ENCODE assay signal across 25 cellular contexts in the genomic region with DNA sequence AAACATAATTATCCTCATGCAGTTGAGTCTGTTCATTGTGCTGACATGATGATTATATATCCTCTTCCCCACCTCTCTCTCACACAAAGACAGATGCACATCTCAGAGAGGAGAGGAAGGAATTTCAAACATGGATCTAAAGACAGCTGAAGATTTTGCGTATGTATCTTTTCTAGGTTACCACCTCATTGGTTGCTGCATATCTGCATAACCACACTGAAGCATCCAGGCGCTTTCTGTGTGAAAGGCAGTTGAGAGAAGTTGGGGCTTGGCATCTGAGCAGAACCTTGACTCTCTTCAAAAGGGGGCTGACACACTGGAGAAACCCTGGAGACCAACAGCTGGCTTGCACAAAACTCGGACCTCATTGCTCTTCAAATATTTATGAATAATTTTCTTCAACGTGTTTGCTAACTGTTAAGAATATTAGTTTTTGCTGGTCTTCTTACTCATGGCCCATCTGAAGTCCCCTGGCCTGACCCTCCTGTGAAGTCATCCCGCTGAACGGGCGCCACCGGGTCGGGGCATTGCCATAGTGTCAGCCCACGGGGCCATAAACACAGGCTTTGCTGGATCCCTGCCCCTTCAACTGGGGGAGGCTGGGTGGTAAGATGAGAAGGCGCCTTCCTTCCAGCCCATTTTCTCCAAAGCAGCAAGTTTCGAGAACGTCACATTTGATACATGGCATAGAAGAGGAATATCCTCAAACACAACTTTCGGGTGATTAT.
DNase-seq lines count a peak whose midpoint lies in the region; ATAC-seq, FAIRE-seq and TF ChIP-seq lines count a peak whose summit lies in the region.
"Had no signal": no experiment of that assay in that cellular context is flagged by ENCODE, and none has a peak within 500 bp of the region (broad histone marks: within the 10 kb centered on the region; RNA-seq: fewer than 3 reads in every experiment).

No MANE protein-coding gene starts in this region.

- no peak for FAIRE-seq in GM12892 (lab: Jason Lieb, UNC)
- FAIRE-seq: keratinocyte had no signal

- no peak overlapping the region for H3K9ac ChIP-seq in adipocyte (ENCODE audit: low read length)

- peak; percentile 46 for ATAC-seq in Right ventricle myocardium superior (ENCODE audit: poor library complexity)
- ATAC-seq: stimulated activated naive CD8-positive, alpha-beta T cell treated with anti-CD3 and anti-CD28 coated beads, Interleukin-15, Interleukin-2, amounts not matched to agents 100 U/mL and 50 U/mL, for 24 hours had no signal

- H3K36me3 ChIP-seq in adipocyte (ENCODE audit: control insufficient read depth, insufficient read depth, low read length, severe bottlenecking) (no peaks in the 10 kb centered on the region), uterus (no peaks in the 10 kb centered on the region)
- H3K36me3 ChIP-seq: esophagus squamous epithelium, tibial nerve, WERI-Rb-1 had no signal

- H3K27me3 Mint-ChIP-seq in nephron progenitor cell (ENCODE audit: low read depth, poor library complexity) (no peaks in the 10 kb centered on the region), immature natural killer cell (ENCODE audit: low read depth in 3 of 3) (peaks cover 0 to 3% (median 0%) of the 10 kb centered on the region in 3 donors)
- H3K27me3 Mint-ChIP-seq in activated naive CD4-positive, alpha-beta T cell treated with anti-CD3 and anti-CD28 coated beads for 36 hours (ENCODE audit: low read depth): no peaks in the 10 kb centered on the region
- H3K27me3 Mint-ChIP-seq: activated naive CD4-positive, alpha-beta T cell treated with anti-CD3 and anti-CD28 coated beads, Interleukin-2, amount 50 U/mL, for 24 hours had no signal

- TF ChIP-seq CTCF in nephron progenitor cell (IDR thresholded peaks at IDR 0.05): no peak
- TF ChIP-seq CTCF in uterus (IDR thresholded peaks at IDR 0.05): no peak

- H3K9me3 Mint-ChIP-seq in nephron progenitor cell: peaks cover 8% of the 10 kb centered on the region
- peaks cover 0 to 5% (median 0%) of the 10 kb centered on the region in 6 donors for H3K9me3 Mint-ChIP-seq in immature natural killer cell
- H3K9me3 Mint-ChIP-seq in activated naive CD4-positive, alpha-beta T cell treated with anti-CD3 and anti-CD28 coated beads for 36 hours: no peaks in the 10 kb centered on the region
- H3K9me3 Mint-ChIP-seq: activated naive CD4-positive, alpha-beta T cell treated with anti-CD3 and anti-CD28 coated beads, Interleukin-2, amount 50 U/mL, for 24 hours had no signal

- DNase-seq in adipocyte (ENCODE audit: low read depth): no peak
- DNase-seq in Right ventricle myocardium superior: peak; percentile 52
- no peak for DNase-seq in nephron progenitor cell
- no peak for DNase-seq in uterus
- DNase-seq in GM12892 (ENCODE audit: insufficient read length): no peak
- DNase-seq in immature natural killer cell: no peak
- no peak for DNase-seq in activated naive CD4-positive, alpha-beta T cell treated with anti-CD3 and anti-CD28 coated beads for 36 hours
- DNase-seq in retina: no peak
- DNase-seq: activated CD4-positive, alpha-beta T cell treated with anti-CD3 and anti-CD28 coated beads, Interleukin-2, amount 50 U/mL, for 1 hour; anterior cingulate cortex; Calu3; effector CD8-positive, alpha-beta T cell; esophagus squamous epithelium; NCI-H1105 treated with DMSO at 0.1 percent for 48 hours; NCI-H2029; NCI-H2227 treated with DMSO at 0.1 percent for 48 hours; nucleus accumbens; stimulated activated CD4-positive, alpha-beta T cell treated with anti-CD3 and anti-CD28 coated beads, Interleukin-12 subunit alpha, Interleukin-12 subunit beta, amount 100 ng/mL, for 4 hours; stimulated activated naive CD8-positive, alpha-beta T cell treated with anti-CD3 and anti-CD28 coated beads, Interleukin-15, Interleukin-2, amounts not matched to agents 100 U/mL and 50 U/mL, for 24 hours; T-helper 9 cell had no signal

- H3K4me1 ChIP-seq in adipocyte (ENCODE audit: control insufficient read depth, insufficient read depth, low read length) (peaks cover 34% of the 10 kb centered on the region), uterus (no peaks in the 10 kb centered on the region)
- H3K4me1 ChIP-seq: esophagus squamous epithelium had no signal

- H3K4me1 Mint-ChIP-seq in nephron progenitor cell (peaks cover 30% of the 10 kb centered on the region), immature natural killer cell (no peaks in the 10 kb centered on the region)
- no peaks in the 10 kb centered on the region for H3K4me1 Mint-ChIP-seq in activated naive CD4-positive, alpha-beta T cell treated with anti-CD3 and anti-CD28 coated beads for 36 hours (ENCODE audit: low read depth)
- H3K4me1 Mint-ChIP-seq: activated naive CD4-positive, alpha-beta T cell treated with anti-CD3 and anti-CD28 coated beads, Interleukin-2, amount 50 U/mL, for 24 hours had no signal

- CTCF ChIA-PET in activated naive CD4-positive, alpha-beta T cell treated with anti-CD3 and anti-CD28 coated beads for 36 hours (lab: Charles Lee): no interaction called here

- intact Hi-C loops in Right ventricle myocardium superior (cut with DNase I) (no loop called here), uterus (cut with DNase I; ENCODE audit: low total_unique reads) (no loop called here)
- intact Hi-C loops in activated naive CD4-positive, alpha-beta T cell treated with anti-CD3 and anti-CD28 coated beads for 36 hours (cut with micrococcal nuclease): no loop called here

- H3K27me3 ChIP-seq in adipocyte (replicated peaks; ENCODE audit: control insufficient read depth, insufficient read depth, low read length): no peaks in the 10 kb centered on the region
- H3K27me3 ChIP-seq in uterus: no peaks in the 10 kb centered on the region
- H3K27me3 ChIP-seq: esophagus squamous epithelium, tibial nerve had no signal

- H3K4me3 ChIP-seq in adipocyte (ENCODE audit: low read length): peak overlapping the region; percentile 5
- H3K4me3 ChIP-seq in uterus: no peak overlapping the region
- H3K4me3 ChIP-seq: esophagus squamous epithelium, tibial nerve had no signal

- H3K4me3 Mint-ChIP-seq in nephron progenitor cell (no peak overlapping the region), immature natural killer cell (no peak overlapping the region)
- no peak overlapping the region for H3K4me3 Mint-ChIP-seq in activated naive CD4-positive, alpha-beta T cell treated with anti-CD3 and anti-CD28 coated beads for 36 hours
- H3K4me3 Mint-ChIP-seq: activated naive CD4-positive, alpha-beta T cell treated with anti-CD3 and anti-CD28 coated beads, Interleukin-2, amount 50 U/mL, for 24 hours; CD14-positive monocyte had no signal

- H3K27ac Mint-ChIP-seq in nephron progenitor cell (peak overlapping the region; percentile 79), immature natural killer cell (no peak overlapping the region)
- H3K27ac Mint-ChIP-seq in activated naive CD4-positive, alpha-beta T cell treated with anti-CD3 and anti-CD28 coated beads for 36 hours: no peak overlapping the region
- H3K27ac Mint-ChIP-seq: activated naive CD4-positive, alpha-beta T cell treated with anti-CD3 and anti-CD28 coated beads, Interleukin-2, amount 50 U/mL, for 24 hours; CD14-positive monocyte had no signal

- no peaks in the 10 kb centered on the region for H3K36me3 Mint-ChIP-seq in nephron progenitor cell (ENCODE audit: low read depth)
- no peaks in the 10 kb centered on the region for H3K36me3 Mint-ChIP-seq in immature natural killer cell
- H3K36me3 Mint-ChIP-seq in activated naive CD4-positive, alpha-beta T cell treated with anti-CD3 and anti-CD28 coated beads for 36 hours (ENCODE audit: low read depth): no peaks in the 10 kb centered on the region
- H3K36me3 Mint-ChIP-seq: activated naive CD4-positive, alpha-beta T cell treated with anti-CD3 and anti-CD28 coated beads, Interleukin-2, amount 50 U/mL, for 24 hours had no signal

- no peaks in the 10 kb centered on the region for H3K9me3 ChIP-seq in adipocyte (ENCODE audit: control insufficient read depth, low read length)
- no peaks in the 10 kb centered on the region for H3K9me3 ChIP-seq in uterus
- H3K9me3 ChIP-seq: esophagus squamous epithelium, tibial nerve had no signal

- peak overlapping the region; percentile 69 to 76 for H3K27ac ChIP-seq in uterus
- H3K27ac ChIP-seq: WERI-Rb-1 had no signal

- TF ChIP-seq POLR2A in uterus (IDR thresholded peaks at IDR 0.05) (no peak), GM12892 (IDR thresholded peaks at IDR 0.05; ENCODE audit: low read depth, low read length) (no peak)
